ENCODE assay signal across 8 cellular contexts in genomic region chr22:26313291-26313690, GRCh38.
"Had no signal": no experiment of that assay in that cellular context is flagged by ENCODE, and none has a peak within 500 bp of the region (broad histone marks: within the 10 kb centered on the region; RNA-seq: fewer than 3 reads in every experiment).

No MANE protein-coding gene starts in this region.

- DNase-seq: GM23248, H9, HCEC 1CT had no signal

- H3K36me3 Mint-ChIP-seq: IgD-negative memory B cell had no signal

- H3K4me2 ChIP-seq: KMS-11 had no signal

- H2AFZ ChIP-seq: GM23248 had no signal

- ATAC-seq: HepG2, K562 had no signal

- H3K27ac ChIP-seq: GM23248, HL-60, KMS-11 had no signal

- H3K4me1 Mint-ChIP-seq: IgD-negative memory B cell had no signal

- H3K9ac ChIP-seq: GM23248, KMS-11 had no signal

- H3K27ac Mint-ChIP-seq: H9, IgD-negative memory B cell had no signal

- H3K4me3 ChIP-seq: GM23248, K562 had no signal

- H3K4me3 Mint-ChIP-seq: H9, IgD-negative memory B cell had no signal

- H3K9me3 Mint-ChIP-seq: H9 had no signal
